Comparison of ENCODE assay signal across 18 cellular contexts in genomic region chr15:40065166-40065565, GRCh38. TPM values are rescaled to one million over a fixed set of nuclear protein-coding genes. Genes with fewer than 3 reads are reported as not detected.
DNase-seq lines count a peak whose midpoint lies in the region; ATAC-seq and TF ChIP-seq lines count a peak whose summit lies in the region.
"Had no signal": no experiment of that assay in that cellular context is flagged by ENCODE, and none has a peak within 500 bp of the region (broad histone marks: within the 10 kb centered on the region; RNA-seq: fewer than 3 reads in every experiment).

No MANE protein-coding gene starts in this region.

- POLR2A ChIA-PET in PC-3 (lab: Charles Lee; ENCODE audit: unreplicated experiment), result no interaction called here

- H3F3A ChIP-seq in PC-3 (ENCODE audit: low read length, unreplicated experiment), result no peaks in the 10 kb centered on the region

- peak overlapping the region; percentile 13 for H3K27ac ChIP-seq in KOPT-K1 (ENCODE audit: low read depth, low read length, poor library complexity, severe bottlenecking)
- peak overlapping the region; percentile 91 for H3K27ac ChIP-seq in PC-3 (ENCODE audit: low read length)
- H3K27ac ChIP-seq in mesodermal cell (ENCODE audit: low read depth, low read length, severe bottlenecking), result peak overlapping the region; percentile 86
- H3K27ac ChIP-seq: lower lobe of right lung, sigmoid colon, VCaP had no signal

- H3K79me2 ChIP-seq in PC-3 (ENCODE audit: low read length), result no peaks in the 10 kb centered on the region

- intact Hi-C loops in PC-3 (cut with micrococcal nuclease), result no loop called here

- peaks cover 61% of the 10 kb centered on the region for H3K4me1 ChIP-seq in PC-3 (ENCODE audit: insufficient read depth, low read length)
- peaks cover 39% of the 10 kb centered on the region for H3K4me1 ChIP-seq in mesodermal cell (ENCODE audit: control insufficient read depth, insufficient read depth, low read length, poor library complexity, severe bottlenecking)
- H3K4me1 ChIP-seq: Caco-2 had no signal

- H3K36me3 ChIP-seq in KOPT-K1 (ENCODE audit: insufficient read depth, low read length) (no peaks in the 10 kb centered on the region), PC-3 (ENCODE audit: low read depth, low read length) (no peaks in the 10 kb centered on the region), mesodermal cell (ENCODE audit: control insufficient read depth, insufficient read depth, low read length) (no peaks in the 10 kb centered on the region)
- H3K36me3 ChIP-seq: lower lobe of right lung, sigmoid colon had no signal

- 0 out of 2 replicates have a peak overlapping the region, but pooled peaks have one; percentile 54 for H3K4me2 ChIP-seq in PC-3 (ENCODE audit: low read length)

- BruUV-seq in PC-3 (replicated peaks; lab: Mats Ljungman, UMichigan), result no TSS peak

- TF ChIP-seq CTCF in PC-3 (conservative IDR thresholded peaks at IDR 0.05; ENCODE audit: low read depth, low read length), result no peak

- no peaks in the 10 kb centered on the region for H3K9me3 ChIP-seq in KOPT-K1 (ENCODE audit: insufficient read depth, low read length, poor library complexity, severe bottlenecking)
- H3K9me3 ChIP-seq in PC-3 (ENCODE audit: low read length), result no peaks in the 10 kb centered on the region
- H3K9me3 ChIP-seq in mesodermal cell (ENCODE audit: control insufficient read depth, low read length), result no peaks in the 10 kb centered on the region
- H3K9me3 ChIP-seq: Caco-2, lower lobe of right lung, sigmoid colon had no signal

- ATAC-seq in PC-3 (no peak), HG02642 (IDR thresholded peaks at IDR 0.05; ENCODE audit: poor library complexity, unreplicated experiment) (no peak), HG02970 (IDR thresholded peaks at IDR 0.05; ENCODE audit: low FRiP score, unreplicated experiment) (no peak)
- ATAC-seq: lower lobe of right lung had no signal

- no peaks in the 10 kb centered on the region for H3K9me2 ChIP-seq in PC-3 (replicated peaks; ENCODE audit: low read length)

- DNase-seq in NCI-H2081 (lab: John Stamatoyannopoulos, UW) (peak; percentile 19 to 73), NCI-H2081 treated with DMSO at 0.1 percent for 48 hours (lab: John Stamatoyannopoulos, UW) (no peak), PC-3 (no peak), islet precursor cell (no peak)
- DNase-seq: 8988T; activated CD8-positive, alpha-beta memory T cell treated with anti-CD3 and anti-CD28 coated beads, Interleukin-2, amount 50 U/mL, for 4 hours; activated naive CD8-positive, alpha-beta T cell treated with anti-CD3 and anti-CD28 coated beads for 36 hours; Caco-2; foreskin melanocyte; H7; lower lobe of right lung; NK-92 treated with Interleukin-12 subunit alpha and Interleukin-12 subunit beta, amount 100 ng/mL, for 24 hours; sigmoid colon had no signal

- 98 to 100% methylated on average over 2 to 3 of the region's 3 CpGs for WGBS in mesodermal cell (ENCODE audit: insufficient coverage in 2 of 2), 2 experiments

- H2AFZ ChIP-seq in PC-3 (ENCODE audit: low read length), result no peak overlapping the region

- H3K27me3 ChIP-seq in PC-3 (ENCODE audit: low read length), result no peaks in the 10 kb centered on the region
- H3K27me3 ChIP-seq: sigmoid colon had no signal

- H3K4me3 ChIP-seq in PC-3 (ENCODE audit: low read length) (no peak overlapping the region), mesodermal cell (ENCODE audit: extremely low read depth, insufficient read depth, low read length, poor library complexity, severe bottlenecking) (no peak overlapping the region)
- H3K4me3 ChIP-seq: lower lobe of right lung, sigmoid colon had no signal

- no peak overlapping the region for H3K9ac ChIP-seq in PC-3 (ENCODE audit: low read length)

- CTCF ChIA-PET in PC-3 (lab: Charles Lee), result no interaction called here

- H4K20me1 ChIP-seq in PC-3 (ENCODE audit: low read length), result no peaks in the 10 kb centered on the region

RNA-seq across cellular contexts. Expression of gene SRP14, which starts 26.2 kb away (rescaled TPM):
- total RNA-seq in PC-3 (2014; rRNA removed), result 362 and 378 TPM in 2 replicates
- polyA plus RNA-seq in mesodermal cell (2013, experiment 1 of 2), result 633 TPM
- 649 TPM for polyA plus RNA-seq in mesodermal cell (2013, experiment 2 of 2)

RNA-seq across cellular contexts. Expression of gene BMF, which starts 43.5 kb away (rescaled TPM):
- 0.95 and 5.2 TPM in 2 replicates for total RNA-seq in PC-3 (2014; rRNA removed)
- 59.4 TPM for polyA plus RNA-seq in mesodermal cell (2013, experiment 1 of 2)
- polyA plus RNA-seq in mesodermal cell (2013, experiment 2 of 2), result 51.4 TPM

Comparison
In these comparisons a context has a peak if more than half of its experiments do, and no peak if none do; other contexts are left out.
1. DNase-seq: peak in NCI-H2081 (2 of 2); none in NCI-H2081 treated with DMSO at 0.1 percent for 48 hours (single experiment), PC-3 (single experiment) and islet precursor cell (single experiment).
2. H3K27ac ChIP-seq: peak in every context shown above with its lines; median percentile 91 in PC-3; 86 in mesodermal cell; 13 in KOPT-K1.